ENCODE assay signal across 22 cellular contexts in genomic region chr4:7148337-7148736, GRCh38.
"Had no signal": no experiment of that assay in that cellular context is flagged by ENCODE, and none has a peak within 500 bp of the region (broad histone marks: within the 10 kb centered on the region; RNA-seq: fewer than 3 reads in every experiment).

No MANE protein-coding gene starts in this region.

- H3K27me3 ChIP-seq: colonic mucosa had no signal

- H3K9me3 ChIP-seq: colonic mucosa, esophagus squamous epithelium, gastrocnemius medialis, heart right ventricle, left lung, lower lobe of right lung, mucosa of descending colon had no signal

- H3K4me1 Mint-ChIP-seq: endodermal cell had no signal

- ATAC-seq: effector memory CD8-positive, alpha-beta T cell; esophagus mucosa; gastrocnemius medialis; left cardiac atrium; left lung; left ventricle myocardium superior; lower lobe of right lung; mucosa of descending colon had no signal

- H3K4me3 Mint-ChIP-seq: effector memory CD8-positive, alpha-beta T cell; endodermal cell had no signal

- H3K4me3 ChIP-seq: colonic mucosa, esophagus squamous epithelium, gastrocnemius medialis, heart right ventricle, left lung, lower lobe of right lung, mucosa of descending colon had no signal

- H3K36me3 ChIP-seq: colonic mucosa, esophagus squamous epithelium, gastrocnemius medialis, heart right ventricle, left lung, lower lobe of right lung had no signal

- H3K27ac ChIP-seq: colonic mucosa, epithelial cell of prostate, esophagus squamous epithelium, gastrocnemius medialis, heart right ventricle, left lung, lower lobe of right lung had no signal

- H3K4me1 ChIP-seq: colonic mucosa, gastrocnemius medialis, heart right ventricle, left lung, lower lobe of right lung had no signal

- H3K36me3 Mint-ChIP-seq: mesothelial cell of epicardium had no signal

- H3K27ac Mint-ChIP-seq: effector memory CD8-positive, alpha-beta T cell; endodermal cell had no signal

- H3K9me3 Mint-ChIP-seq: effector memory CD8-positive, alpha-beta T cell; endodermal cell; mesothelial cell of epicardium had no signal

- DNase-seq: colonic mucosa; effector CD8-positive, alpha-beta T cell; effector memory CD8-positive, alpha-beta T cell; endodermal cell; erythroblast; esophagus squamous epithelium; foreskin fibroblast; foreskin melanocyte; gastrocnemius medialis; glutamatergic neuron; head of caudate nucleus; heart right ventricle; hippocampal formation; left cardiac atrium; left lung; left ventricle myocardium superior; lower lobe of right lung; mesenchymal stem cell; mucosa of descending colon had no signal
